ENCODE assay signal across 10 cellular contexts in genomic region chr14:22824711-22825359, GRCh38. TPM values are rescaled to one million over a fixed set of nuclear protein-coding genes. Genes with fewer than 3 reads are reported as not detected.
DNase-seq lines count a peak whose midpoint lies in the region; FAIRE-seq and TF ChIP-seq lines count a peak whose summit lies in the region.
"Had no signal": no experiment of that assay in that cellular context is flagged by ENCODE, and none has a peak within 500 bp of the region (broad histone marks: within the 10 kb centered on the region; RNA-seq: fewer than 3 reads in every experiment).

No MANE protein-coding gene starts in this region.

- intact Hi-C loops in activated naive CD4-positive, alpha-beta T cell treated with anti-CD3 and anti-CD28 coated beads for 36 hours (cut with micrococcal nuclease): no loop called here
- intact Hi-C loops in adrenal gland (cut with DNase I): loop anchor here (5.0 to 10.0 kb wide), 2 partner anchors 32 to 270 kb away; no protein-coding TSS in a partner anchor

- no peaks in the 10 kb centered on the region for H3K36me3 Mint-ChIP-seq in activated naive CD4-positive, alpha-beta T cell treated with anti-CD3 and anti-CD28 coated beads for 36 hours (ENCODE audit: low read depth)
- no peaks in the 10 kb centered on the region for H3K36me3 Mint-ChIP-seq in stimulated activated naive CD8-positive, alpha-beta T cell treated with anti-CD3 and anti-CD28 coated beads, Interleukin-15, Interleukin-2, amounts not matched to agents 100 ng/mL and 50 ng/mL, for 24 hours (ENCODE audit: low read depth)

- no peak for TF ChIP-seq POLR2A in adrenal gland (IDR thresholded peaks at IDR 0.05)

- peaks cover 0 to 15% of the 10 kb centered on the region in 2 donors for H3K4me1 ChIP-seq in adrenal gland (replicated peaks in 1 of 2)

- peak overlapping the region; percentile 41 for H3K27ac Mint-ChIP-seq in activated naive CD4-positive, alpha-beta T cell treated with anti-CD3 and anti-CD28 coated beads for 36 hours
- H3K27ac Mint-ChIP-seq in stimulated activated naive CD8-positive, alpha-beta T cell treated with anti-CD3 and anti-CD28 coated beads, Interleukin-15, Interleukin-2, amounts not matched to agents 100 ng/mL and 50 ng/mL, for 24 hours: no peak overlapping the region

- H3K36me3 ChIP-seq in adrenal gland (replicated peaks in 1 of 2): no peaks in the 10 kb centered on the region
- H3K36me3 ChIP-seq: left lung had no signal

- H3K9me3 Mint-ChIP-seq in activated naive CD4-positive, alpha-beta T cell treated with anti-CD3 and anti-CD28 coated beads for 36 hours: no peaks in the 10 kb centered on the region
- H3K9me3 Mint-ChIP-seq in stimulated activated naive CD8-positive, alpha-beta T cell treated with anti-CD3 and anti-CD28 coated beads, Interleukin-15, Interleukin-2, amounts not matched to agents 100 ng/mL and 50 ng/mL, for 24 hours: no peaks in the 10 kb centered on the region

- FAIRE-seq in RCC 7860 (lab: Jason Lieb, UNC): peak; percentile 77
- FAIRE-seq: G401.6 had no signal

- peaks cover 31% of the 10 kb centered on the region for H3K4me1 Mint-ChIP-seq in activated naive CD4-positive, alpha-beta T cell treated with anti-CD3 and anti-CD28 coated beads for 36 hours (ENCODE audit: low read depth)
- peaks cover 38% of the 10 kb centered on the region for H3K4me1 Mint-ChIP-seq in stimulated activated naive CD8-positive, alpha-beta T cell treated with anti-CD3 and anti-CD28 coated beads, Interleukin-15, Interleukin-2, amounts not matched to agents 100 ng/mL and 50 ng/mL, for 24 hours (ENCODE audit: low read depth)

- TF ChIP-seq CTCF in adrenal gland (IDR thresholded peaks at IDR 0.05): no peak

- H3K27me3 Mint-ChIP-seq in activated naive CD4-positive, alpha-beta T cell treated with anti-CD3 and anti-CD28 coated beads for 36 hours (ENCODE audit: low read depth): peaks cover 1% of the 10 kb centered on the region
- H3K27me3 Mint-ChIP-seq in stimulated activated naive CD8-positive, alpha-beta T cell treated with anti-CD3 and anti-CD28 coated beads, Interleukin-15, Interleukin-2, amounts not matched to agents 100 ng/mL and 50 ng/mL, for 24 hours: peaks cover 10% of the 10 kb centered on the region

- CTCF ChIA-PET in activated naive CD4-positive, alpha-beta T cell treated with anti-CD3 and anti-CD28 coated beads for 36 hours (lab: Charles Lee): interaction anchor here (0.7 to 7.5 kb wide), 12 partner anchors 10 to 919 kb away, joined by 3 to 212 read pairs (median 4); partner anchors contain the start of genes OXA1L and SLC7A7

- no peaks in the 10 kb centered on the region for H3K9me3 ChIP-seq in adrenal gland (replicated peaks in 1 of 3)
- H3K9me3 ChIP-seq: left lung had no signal

- H3K27me3 ChIP-seq in adrenal gland: no peaks in the 10 kb centered on the region
- H3K27me3 ChIP-seq: left lung had no signal

- DNase-seq in activated naive CD4-positive, alpha-beta T cell treated with anti-CD3 and anti-CD28 coated beads for 36 hours: peak; percentile 45
- no peak for DNase-seq in activated naive CD4-positive, alpha-beta T cell treated with Interleukin-2 at 50 U/mL for 16 hours
- DNase-seq in RCC 7860 (ENCODE audit: low spot score) (peak; percentile 86), fibroblast of peridontal ligament (ENCODE audit: extremely low read depth) (peak; percentile 97), pons (ENCODE audit: low spot score) (no peak), iPS-NIHi11 (ENCODE audit: low spot score) (no peak), adrenal gland (no peak)

- no peak overlapping the region for H3K4me3 ChIP-seq in adrenal gland
- H3K4me3 ChIP-seq: left lung had no signal

- 38 to 52% (median 51%) methylated on average over 8 of the region's 8 CpGs for WGBS in adrenal gland, 4 donors

- no peak overlapping the region for H3K27ac ChIP-seq in adrenal gland

- H3K4me3 Mint-ChIP-seq in activated naive CD4-positive, alpha-beta T cell treated with anti-CD3 and anti-CD28 coated beads for 36 hours: peak overlapping the region; percentile 36
- H3K4me3 Mint-ChIP-seq in stimulated activated naive CD8-positive, alpha-beta T cell treated with anti-CD3 and anti-CD28 coated beads, Interleukin-15, Interleukin-2, amounts not matched to agents 100 ng/mL and 50 ng/mL, for 24 hours: peak overlapping the region; percentile 8

RNA-seq across cellular contexts. Expression of gene MRPL52, which starts 4.9 kb away (rescaled TPM):
- 100 to 1,000 TPM; 170 TPM for total RNA-seq in activated naive CD4-positive, alpha-beta T cell treated with anti-CD3 and anti-CD28 coated beads for 36 hours
- total RNA-seq in adrenal gland: 100 to 1,000 TPM in 4 of 8 donors, 10 to 100 TPM in 4; 58.3 to 390 (median 102) TPM
- 100 to 1,000 TPM in 2 of 3 donors, 10 to 100 TPM in 1; 66.0 to 337 (median 256) TPM for polyA plus RNA-seq in adrenal gland

RNA-seq across cellular contexts. Expression of gene SLC7A7, which starts 9.6 kb away (rescaled TPM):
- total RNA-seq in activated naive CD4-positive, alpha-beta T cell treated with anti-CD3 and anti-CD28 coated beads for 36 hours: 1 to 10 TPM in 1 of 2 experiments, under 1 TPM in 1; 0.40 to 1.1 TPM
- 10 to 100 TPM in 7 of 8 donors, 1 to 10 TPM in 1; 7.3 to 30.5 (median 20.7) TPM for total RNA-seq in adrenal gland
- polyA plus RNA-seq in adrenal gland: 10 to 100 TPM in 1 of 3 donors, 1 to 10 TPM in 2; 4.0 to 10.1 (median 6.5) TPM

RNA-seq across cellular contexts. Expression of gene MMP14, which starts 11.6 kb away (rescaled TPM):
- total RNA-seq in activated naive CD4-positive, alpha-beta T cell treated with anti-CD3 and anti-CD28 coated beads for 36 hours: 1 to 10 TPM; 1.3 to 2.1 TPM
- 100 to 1,000 TPM in 4 of 8 donors, 10 to 100 TPM in 4; 55.7 to 161 (median 97.8) TPM for total RNA-seq in adrenal gland
- polyA plus RNA-seq in adrenal gland: 10 to 100 TPM; 15.5 to 65.2 (median 17.0) TPM

RNA-seq across cellular contexts. Expression of gene LRP10, which starts 46.7 kb away (rescaled TPM):
- total RNA-seq in activated naive CD4-positive, alpha-beta T cell treated with anti-CD3 and anti-CD28 coated beads for 36 hours: 10 to 100 TPM; 71.9 to 75.2 TPM
- total RNA-seq in adrenal gland: 100 to 1,000 TPM in 4 of 8 donors, 10 to 100 TPM in 4; 74.5 to 207 (median 104) TPM
- polyA plus RNA-seq in adrenal gland: 10 to 100 TPM; 13.1 to 26.8 (median 14.8) TPM

RNA-seq across cellular contexts. Expression of gene REM2, which starts 58.2 kb away (rescaled TPM):
- under 1 TPM; 0.69 to 0.74 TPM for total RNA-seq in activated naive CD4-positive, alpha-beta T cell treated with anti-CD3 and anti-CD28 coated beads for 36 hours
- total RNA-seq in adrenal gland: under 1 TPM in 4 of 8 donors, not detected in 4; 0.15 to 0.28 (median 0.23) TPM
- polyA plus RNA-seq in adrenal gland: 1 to 10 TPM in 1 of 3 donors, under 1 TPM in 2; 0.09 to 1.2 (median 0.64) TPM

Comparison
In these comparisons a context has a peak if more than half of its experiments do, and no peak if none do; other contexts are left out.
1. DNase-seq: peak in activated naive CD4-positive, alpha-beta T cell treated with anti-CD3 and anti-CD28 coated beads for 36 hours (single experiment), RCC 7860 (single experiment) and fibroblast of peridontal ligament (single experiment); none in activated naive CD4-positive, alpha-beta T cell treated with Interleukin-2 at 50 U/mL for 16 hours (single experiment), pons (single experiment), iPS-NIHi11 (single experiment) and adrenal gland (0 of 7).
2. RNA of gene MMP14, which starts 11.6 kb away (total RNA-seq): 55.7 to 161 TPM in adrenal gland; 1.3 to 2.1 TPM in activated naive CD4-positive, alpha-beta T cell treated with anti-CD3 and anti-CD28 coated beads for 36 hours; every median in the first group is over 10 times any median in the second.